12 cellular contexts compared by ENCODE assay signal in the genomic region with DNA sequence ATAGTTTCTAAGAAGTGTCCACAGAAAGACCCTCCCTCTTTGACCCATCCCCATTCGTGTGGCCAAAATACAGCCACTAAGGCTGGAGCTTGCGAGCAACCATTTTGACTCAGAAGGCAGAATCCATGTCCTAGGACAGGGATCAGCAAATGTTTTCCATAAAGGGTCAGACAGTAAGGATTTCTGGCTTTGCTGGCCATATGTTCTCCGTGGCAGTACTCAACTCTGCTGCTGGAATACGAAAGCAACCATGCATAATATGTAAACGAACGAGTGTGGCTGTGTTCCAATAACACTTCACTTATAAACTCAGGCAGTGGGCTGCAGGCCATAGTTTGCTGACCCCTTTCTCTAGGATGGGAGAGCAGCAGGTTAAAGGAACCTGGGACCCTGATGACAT.
"Had no signal": no experiment of that assay in that cellular context is flagged by ENCODE, and none has a peak within 500 bp of the region (broad histone marks: within the 10 kb centered on the region; RNA-seq: fewer than 3 reads in every experiment).

No MANE protein-coding gene starts in this region.

- H3K27me3 ChIP-seq: ascending aorta, right lobe of liver had no signal

- H3K4me1 Mint-ChIP-seq: activated CD4-positive, alpha-beta memory T cell treated with anti-CD3 and anti-CD28 coated beads, Interleukin-2, amount 10 ng/mL, durations not matched to agents 7 days and 5 days; activated naive CD8-positive, alpha-beta T cell treated with anti-CD3 and anti-CD28 coated beads, Interleukin-2, amount 50 U/mL, for 24 hours; naive thymus-derived CD4-positive, alpha-beta T cell; stimulated activated naive B cell treated with anti-CD40 and anti-IgM and Interleukin-4, amounts not matched to agents 10 μg/mL and 1 μg/mL and 100 μg/mL, for 72 hours had no signal

- H3K4me3 Mint-ChIP-seq: activated CD4-positive, alpha-beta memory T cell treated with anti-CD3 and anti-CD28 coated beads, Interleukin-2, amount 10 ng/mL, durations not matched to agents 7 days and 5 days; activated naive CD8-positive, alpha-beta T cell treated with anti-CD3 and anti-CD28 coated beads, Interleukin-2, amount 50 U/mL, for 24 hours; naive thymus-derived CD4-positive, alpha-beta T cell; stimulated activated naive B cell treated with anti-CD40 and anti-IgM and Interleukin-4, amounts not matched to agents 10 μg/mL and 1 μg/mL and 100 μg/mL, for 72 hours had no signal

- H3K36me3 Mint-ChIP-seq: naive thymus-derived CD4-positive, alpha-beta T cell; stimulated activated naive B cell treated with anti-CD40 and anti-IgM and Interleukin-4, amounts not matched to agents 10 μg/mL and 1 μg/mL and 100 μg/mL, for 72 hours had no signal

- H3K9me3 ChIP-seq: ascending aorta, right lobe of liver had no signal

- H3K4me1 ChIP-seq: ascending aorta, right lobe of liver had no signal

- H3K27ac ChIP-seq: ascending aorta, right lobe of liver had no signal

- H3K27ac Mint-ChIP-seq: activated CD4-positive, alpha-beta memory T cell treated with anti-CD3 and anti-CD28 coated beads, Interleukin-2, amount 10 ng/mL, durations not matched to agents 7 days and 5 days; activated naive CD8-positive, alpha-beta T cell treated with anti-CD3 and anti-CD28 coated beads, Interleukin-2, amount 50 U/mL, for 24 hours; naive thymus-derived CD4-positive, alpha-beta T cell; stimulated activated naive B cell treated with anti-CD40 and anti-IgM and Interleukin-4, amounts not matched to agents 10 μg/mL and 1 μg/mL and 100 μg/mL, for 72 hours had no signal

- H3K36me3 ChIP-seq: ascending aorta, right lobe of liver had no signal

- H3K4me3 ChIP-seq: ascending aorta, right lobe of liver had no signal

- DNase-seq: activated CD4-positive, alpha-beta memory T cell treated with anti-CD3 and anti-CD28 coated beads, Interleukin-2, amount 10 ng/mL, durations not matched to agents 7 days and 5 days; activated naive CD4-positive, alpha-beta T cell; activated naive CD8-positive, alpha-beta T cell treated with anti-CD3 and anti-CD28 coated beads, Interleukin-2, amount 50 U/mL, for 24 hours; hypothalamus; midbrain; naive thymus-derived CD4-positive, alpha-beta T cell; right lobe of liver; stimulated activated CD4-positive, alpha-beta T cell treated with anti-CD3 and anti-CD28 coated beads, Interleukin-2, amount 100 ng/mL, for 24 hours; stimulated activated naive B cell treated with anti-CD40 and anti-IgM and Interleukin-4, amounts not matched to agents 10 μg/mL and 1 μg/mL and 100 μg/mL, for 72 hours; substantia nigra; trophoblast cell had no signal

- H3K27me3 Mint-ChIP-seq: activated CD4-positive, alpha-beta memory T cell treated with anti-CD3 and anti-CD28 coated beads, Interleukin-2, amount 10 ng/mL, durations not matched to agents 7 days and 5 days; activated naive CD8-positive, alpha-beta T cell treated with anti-CD3 and anti-CD28 coated beads, Interleukin-2, amount 50 U/mL, for 24 hours had no signal

- H3K9me3 Mint-ChIP-seq: activated naive CD8-positive, alpha-beta T cell treated with anti-CD3 and anti-CD28 coated beads, Interleukin-2, amount 50 U/mL, for 24 hours had no signal
